In genomic region chr19:7460562-7460966, GRCh38 we compare ENCODE assay signal across 19 cellular contexts. TPM values are rescaled to one million over a fixed set of nuclear protein-coding genes. Genes with fewer than 3 reads are reported as not detected.
A peak's percentile ranks its signal among the peaks of the same experiment; 100 is the strongest.
DNase-seq lines count a peak whose midpoint lies in the region; ATAC-seq and TF ChIP-seq lines count a peak whose summit lies in the region.
"Had no signal": no experiment of that assay in that cellular context is flagged by ENCODE, and none has a peak within 500 bp of the region (broad histone marks: within the 10 kb centered on the region; RNA-seq: fewer than 3 reads in every experiment).

No MANE protein-coding gene starts in this region.

- H3K36me3 ChIP-seq in MG63 (peaks cover 60% of the 10 kb centered on the region), BE2C (peaks cover 9% of the 10 kb centered on the region)
- H3K36me3 ChIP-seq: ovary had no signal

- no peak for ATAC-seq in GM18519 (IDR thresholded peaks at IDR 0.05; ENCODE audit: low FRiP score, unreplicated experiment)
- ATAC-seq: CD8-positive, alpha-beta T cell; left ventricle myocardium superior had no signal

- DNase-seq in ELF-1 (ENCODE audit: low read depth, low spot score) (peak; percentile 37), MG63 (peak; percentile 39), epithelial cell of esophagus (ENCODE audit: low read depth) (peak; percentile 71), non-pigmented ciliary epithelial cell (ENCODE audit: low read depth) (peak; percentile 24), NCI-H1930 (lab: John Stamatoyannopoulos, UW) (no peak), BE2C (no peak), C1 segment of cervical spinal cord (lab: John Stamatoyannopoulos, UW) (no peak)
- DNase-seq: activated CD4-positive, alpha-beta T cell treated with anti-CD3 and anti-CD28 coated beads for 48 hours; activated naive CD4-positive, alpha-beta T cell treated with Interleukin-2 at 50 U/mL for 16 hours; CD8-positive, alpha-beta T cell; HCEC 1CT; left ventricle myocardium superior; NCI-H1105 treated with DMSO at 0.1 percent for 48 hours; ovary; stimulated activated CD4-positive, alpha-beta T cell treated with anti-CD3 and anti-CD28 coated beads, Interleukin-2, amount 100 ng/mL, for 48 hours had no signal

- TF ChIP-seq CTCF in epithelial cell of esophagus (IDR thresholded peaks at IDR 0.05; ENCODE audit: insufficient read depth, low read depth, low read length, missing control alignments) (no peak), BE2C (IDR thresholded peaks at IDR 0.05; ENCODE audit: low read depth, low read length) (no peak)

- H3K27me3 ChIP-seq in MG63, result no peaks in the 10 kb centered on the region
- no peaks in the 10 kb centered on the region for H3K27me3 ChIP-seq in BE2C
- H3K27me3 ChIP-seq: ascending aorta, ovary had no signal

- H3K9me3 ChIP-seq in MG63 (no peaks in the 10 kb centered on the region), BE2C (no peaks in the 10 kb centered on the region)
- H3K9me3 ChIP-seq: ascending aorta, ovary had no signal

- no peaks in the 10 kb centered on the region for H3K4me1 ChIP-seq in BE2C
- H3K4me1 ChIP-seq: ascending aorta had no signal

- H3K4me3 ChIP-seq in MG63 (no peak overlapping the region), epithelial cell of esophagus (ENCODE audit: low read length) (no peak overlapping the region), BE2C (ENCODE audit: low read depth, low read length) (no peak overlapping the region)
- H3K4me3 ChIP-seq: ascending aorta, coronary artery, ovary, SK-N-MC had no signal

RNA-seq across cellular contexts. Expression of gene PEX11G, which starts 28.3 kb away (rescaled TPM):
- total RNA-seq in MG63 (2014; rRNA removed; shearing (Covaris generic); ENCODE audit: low replicate concordance), result not detected in 2 replicates
- polyA plus RNA-seq in BE2C (2012; ENCODE audit: insufficient read depth, insufficient read length, low read depth), result 0.97 TPM
- total RNA-seq: ascending aorta; CD8-positive, alpha-beta T cell had no signal

RNA-seq across cellular contexts. Expression of gene ZNF358, which starts 55.3 kb away (rescaled TPM):
- 37.2 and 44.9 TPM in 2 replicates for total RNA-seq in MG63 (2014; rRNA removed; shearing (Covaris generic); ENCODE audit: low replicate concordance)
- 91.0 TPM for polyA plus RNA-seq in BE2C (2012; ENCODE audit: insufficient read depth, insufficient read length, low read depth)

Comparison
In these comparisons a context has a peak if more than half of its experiments do, and no peak if none do; other contexts are left out.
1. DNase-seq: peak in ELF-1 (single experiment), MG63 (single experiment), epithelial cell of esophagus (single experiment) and non-pigmented ciliary epithelial cell (single experiment); none in NCI-H1930 (0 of 2), BE2C (single experiment) and C1 segment of cervical spinal cord (0 of 14).